11 cellular contexts compared by ENCODE assay signal in the genomic region with DNA sequence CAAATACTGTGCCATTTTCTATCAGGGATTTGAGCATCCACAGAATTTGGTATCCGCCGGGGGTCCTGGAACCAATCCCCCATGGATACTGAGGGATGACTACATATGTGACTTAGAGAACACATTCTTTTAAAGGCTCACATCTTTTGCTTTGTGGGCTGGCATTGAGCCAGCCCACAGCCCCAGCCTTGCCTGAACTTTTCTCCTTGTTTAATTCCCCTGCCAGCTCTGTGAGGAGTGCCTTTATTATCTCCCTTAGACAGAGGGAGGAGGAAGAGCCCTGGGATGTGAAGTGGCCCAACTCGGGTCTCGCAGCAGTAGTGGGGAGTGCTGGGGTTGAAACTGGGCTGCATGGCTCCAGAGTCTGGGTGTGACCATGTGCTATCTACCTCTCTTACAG. TPM values are rescaled to one million over a fixed set of nuclear protein-coding genes. Genes with fewer than 3 reads are reported as not detected.
DNase-seq lines count a peak whose midpoint lies in the region; ATAC-seq and TF ChIP-seq lines count a peak whose summit lies in the region.
"Had no signal": no experiment of that assay in that cellular context is flagged by ENCODE, and none has a peak within 500 bp of the region (broad histone marks: within the 10 kb centered on the region; RNA-seq: fewer than 3 reads in every experiment).

No MANE protein-coding gene starts in this region.

- ATAC-seq in T-helper 17 cell: no peak
- no peak for ATAC-seq in HG02678 (IDR thresholded peaks at IDR 0.05; ENCODE audit: unreplicated experiment)
- ATAC-seq in HG02642 (IDR thresholded peaks at IDR 0.05; ENCODE audit: poor library complexity, unreplicated experiment): no peak

- H4K20me1 ChIP-seq in neural progenitor cell (ENCODE audit: low read depth): peaks cover 13% of the 10 kb centered on the region

- H3K4me3 Mint-ChIP-seq in T-helper 17 cell: peak overlapping the region; percentile 82
- no peak overlapping the region for H3K4me3 Mint-ChIP-seq in neural progenitor cell

- H3K36me3 Mint-ChIP-seq in T-helper 17 cell (ENCODE audit: low read depth) (peaks cover 10% of the 10 kb centered on the region), neural progenitor cell (peaks cover 8% of the 10 kb centered on the region)

- peaks cover 9% of the 10 kb centered on the region for H3K4me1 ChIP-seq in neural progenitor cell
- H3K4me1 ChIP-seq: Caco-2 had no signal

- no peak overlapping the region for H3K9ac ChIP-seq in neural progenitor cell

- H3K4me3 ChIP-seq in fibroblast of villous mesenchyme (ENCODE audit: low read depth, low read length): no peak overlapping the region
- H3K4me3 ChIP-seq in neural progenitor cell: no peak overlapping the region

- peaks cover 30% of the 10 kb centered on the region for H3K79me2 ChIP-seq in neural progenitor cell (ENCODE audit: low read depth)

- peaks cover 4% of the 10 kb centered on the region for H3F3A ChIP-seq in neural progenitor cell (ENCODE audit: low read depth)

- DNase-seq in AG08396 (ENCODE audit: low spot score) (peak; percentile 30), GM03348 (ENCODE audit: low spot score) (peak; percentile 61), T-helper 17 cell (no peak), fibroblast of villous mesenchyme (ENCODE audit: low read depth) (peak; percentile 24), neural progenitor cell (ENCODE audit: low spot score) (no peak)
- no peak for DNase-seq in activated CD8-positive, alpha-beta memory T cell treated with anti-CD3 and anti-CD28 coated beads for 24 hours
- DNase-seq: Caco-2; central memory CD4-positive, alpha-beta T cell had no signal

- H3K4me2 ChIP-seq in neural progenitor cell: no peak overlapping the region

- H2AFZ ChIP-seq in neural progenitor cell (replicated peaks): no peak overlapping the region

- TF ChIP-seq CTCF in fibroblast of villous mesenchyme (IDR thresholded peaks at IDR 0.05; ENCODE audit: insufficient read depth, low read depth, low read length) (no peak), neural progenitor cell (IDR thresholded peaks at IDR 0.05) (no peak)

- H3K36me3 ChIP-seq in neural progenitor cell: no peaks in the 10 kb centered on the region

- H3K9me3 ChIP-seq in T-helper 17 cell (ENCODE audit: control insufficient read depth, low read length, poor library complexity, severe bottlenecking) (no peaks in the 10 kb centered on the region), neural progenitor cell (ENCODE audit: low read depth) (no peaks in the 10 kb centered on the region)
- H3K9me3 ChIP-seq: Caco-2 had no signal

- H3K27ac Mint-ChIP-seq in T-helper 17 cell (peak overlapping the region; percentile 97), neural progenitor cell (no peak overlapping the region)

- H3K4me1 Mint-ChIP-seq in T-helper 17 cell (peaks cover 77% of the 10 kb centered on the region), neural progenitor cell (no peaks in the 10 kb centered on the region)

- H3K27me3 Mint-ChIP-seq in T-helper 17 cell (no peaks in the 10 kb centered on the region), neural progenitor cell (ENCODE audit: insufficient read depth, low read depth) (peaks cover 4% of the 10 kb centered on the region)

- no peaks in the 10 kb centered on the region for H3K9me3 Mint-ChIP-seq in neural progenitor cell
- H3K9me3 Mint-ChIP-seq: IgD-negative memory B cell had no signal

- no peaks in the 10 kb centered on the region for H3K27me3 ChIP-seq in neural progenitor cell

- no peak overlapping the region for H3K27ac ChIP-seq in neural progenitor cell

RNA-seq across cellular contexts. Expression of gene TTC39C, which starts 7.6 kb away (rescaled TPM):
- 100 to 1,000 TPM; 187 to 226 TPM for total RNA-seq in T-helper 17 cell
- 30.9 and 54.4 TPM in 2 replicates for total RNA-seq in fibroblast of villous mesenchyme
- 26.1 and 27.6 TPM in 2 replicates for total RNA-seq in neural progenitor cell (ENCODE audit: low replicate concordance)

Comparison
In these comparisons a context has a peak if more than half of its experiments do, and no peak if none do; other contexts are left out.
1. DNase-seq: peak in AG08396 (single experiment), GM03348 (single experiment) and fibroblast of villous mesenchyme (single experiment); none in T-helper 17 cell (0 of 3), neural progenitor cell (single experiment) and activated CD8-positive, alpha-beta memory T cell treated with anti-CD3 and anti-CD28 coated beads for 24 hours (single experiment).